Comparison of ENCODE assay signal across 27 cellular contexts in genomic region chr15:72979754-72980153, GRCh38.
"Had no signal": no experiment of that assay in that cellular context is flagged by ENCODE, and none has a peak within 500 bp of the region (broad histone marks: within the 10 kb centered on the region; RNA-seq: fewer than 3 reads in every experiment).

No MANE protein-coding gene starts in this region.

- H3K36me3 ChIP-seq: colonic mucosa, esophagus squamous epithelium, gastroesophageal sphincter, heart left ventricle, left ventricle myocardium inferior, lower lobe of right lung had no signal

- H3K4me3 ChIP-seq: colonic mucosa, esophagus squamous epithelium, gastroesophageal sphincter, heart left ventricle, hepatocyte, left ventricle myocardium inferior, lower lobe of right lung, mucosa of descending colon had no signal

- H3K9me3 ChIP-seq: colonic mucosa, esophagus squamous epithelium, lower lobe of right lung, mucosa of descending colon had no signal

- DNase-seq: colonic mucosa; cortex of kidney; effector CD8-positive, alpha-beta T cell; effector memory CD8-positive, alpha-beta T cell; endodermal cell; erythroblast; esophagus squamous epithelium; foreskin keratinocyte; heart left ventricle; hypothalamus; immature natural killer cell; islet precursor cell; kidney; kidney glomerular epithelial cell; left colon; left ventricle myocardium inferior; lower lobe of right lung; mesenchymal stem cell; mucosa of descending colon; naive B cell had no signal

- H3K27ac Mint-ChIP-seq: dendritic cell treated with granulocyte-macrophage colony-stimulating factor and Interleukin-4, amounts not matched to agents 40 ng/mL and 50 ng/mL, for 4 days; effector memory CD8-positive, alpha-beta T cell; endodermal cell; immature natural killer cell; mesothelial cell of epicardium; naive B cell had no signal

- H3K4me3 Mint-ChIP-seq: dendritic cell treated with granulocyte-macrophage colony-stimulating factor and Interleukin-4, amounts not matched to agents 40 ng/mL and 50 ng/mL, for 4 days; effector memory CD8-positive, alpha-beta T cell; endodermal cell; immature natural killer cell; mesothelial cell of epicardium; naive B cell had no signal

- H3K27ac ChIP-seq: colonic mucosa, epithelial cell of prostate, esophagus squamous epithelium, foreskin keratinocyte, gastroesophageal sphincter, heart left ventricle, hepatocyte, left ventricle myocardium inferior, lower lobe of right lung had no signal

- H3K36me3 Mint-ChIP-seq: mesothelial cell of epicardium, naive B cell had no signal

- H3K4me1 ChIP-seq: colonic mucosa, esophagus squamous epithelium, foreskin keratinocyte, gastroesophageal sphincter, heart left ventricle, left ventricle myocardium inferior, lower lobe of right lung had no signal

- H3K79me2 ChIP-seq: hepatocyte had no signal

- H3K27me3 ChIP-seq: colonic mucosa, gastroesophageal sphincter, hepatocyte had no signal

- H2AFZ ChIP-seq: hepatocyte had no signal

- H3K9me3 Mint-ChIP-seq: dendritic cell treated with granulocyte-macrophage colony-stimulating factor and Interleukin-4, amounts not matched to agents 40 ng/mL and 50 ng/mL, for 4 days; effector memory CD8-positive, alpha-beta T cell; endodermal cell had no signal

- H3K4me1 Mint-ChIP-seq: endodermal cell, naive B cell had no signal

- ATAC-seq: effector memory CD8-positive, alpha-beta T cell; esophagus mucosa; foreskin keratinocyte; gastroesophageal sphincter; heart left ventricle; left colon; left lobe of liver; lower lobe of right lung; mucosa of descending colon had no signal
